Comparison of ENCODE assay signal across 25 cellular contexts in the genomic region with DNA sequence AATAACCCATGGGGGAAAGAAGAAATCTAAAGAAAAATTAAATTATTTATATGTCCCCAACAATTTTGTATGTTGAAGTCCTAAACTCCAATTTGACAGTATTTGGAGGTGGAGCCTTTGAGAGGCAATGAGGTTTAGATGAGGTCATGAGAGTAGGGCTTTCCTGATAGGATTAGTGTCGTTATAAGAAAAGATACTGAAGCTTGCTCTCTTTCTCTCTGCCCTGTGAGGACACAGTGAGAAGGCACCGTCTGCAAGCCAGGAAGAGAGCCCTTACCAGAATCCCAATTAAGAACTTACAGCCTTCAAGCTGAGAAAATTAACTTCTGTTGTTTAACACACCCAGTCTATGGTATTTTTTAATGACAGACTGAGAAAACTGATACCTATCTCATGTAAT. TPM values are rescaled to one million over a fixed set of nuclear protein-coding genes. Genes with fewer than 3 reads are reported as not detected.
"Had no signal": no experiment of that assay in that cellular context is flagged by ENCODE, and none has a peak within 500 bp of the region (broad histone marks: within the 10 kb centered on the region; RNA-seq: fewer than 3 reads in every experiment).

No MANE protein-coding gene starts in this region.

- H3K9me3 Mint-ChIP-seq: IgD-negative memory B cell had no signal

- ATAC-seq: K562, Panc1, PC-3, SK-N-SH treated with all-trans-retinoic acid at 6 μM for 48 hours had no signal

- H3K27ac Mint-ChIP-seq: IgD-negative memory B cell had no signal

- H3K4me2 ChIP-seq: KMS-11 had no signal

- H3K4me1 Mint-ChIP-seq: IgD-negative memory B cell had no signal

- H3K9ac ChIP-seq: KMS-11 had no signal

- H3K36me3 Mint-ChIP-seq: IgD-negative memory B cell had no signal

- H3K27ac ChIP-seq: HL-60, KMS-11, RWPE1 had no signal

- H3K4me3 ChIP-seq: K562 had no signal

- DNase-seq: Kasumi-1, MM.1S, NCI-H1092 treated with DMSO at 0.1 percent for 48 hours, NCI-H1436, NCI-H187, NCI-H2029, NCI-H2081 treated with DMSO at 0.1 percent for 48 hours, NCI-H2171, NCI-H226, NCI-H446, NCI-H510A, NCI-H524 treated with DMSO at 0.1 percent for 48 hours, NCI-H69, NCI-H774, PC-3, SHP77 had no signal

- H3K4me3 Mint-ChIP-seq: IgD-negative memory B cell had no signal

RNA-seq across cellular contexts. Expression of a gene that starts 16.1 kb away (rescaled TPM):
- total RNA-seq: K562, M059J, PC-3, SK-MEL-5 had no signal
- polyA plus RNA-seq: IgD-negative memory B cell, K562 had no signal

RNA-seq across cellular contexts. Expression of a gene that starts 35.7 kb away (rescaled TPM):
- total RNA-seq: K562, M059J, PC-3, SK-MEL-5 had no signal
- polyA plus RNA-seq: IgD-negative memory B cell, K562 had no signal

RNA-seq across cellular contexts. Expression of a gene that starts 59.7 kb away (rescaled TPM):
- total RNA-seq: K562, M059J, PC-3, SK-MEL-5 had no signal
- polyA plus RNA-seq: IgD-negative memory B cell, K562 had no signal
